Comparison of ENCODE assay signal across 1 cellular context in the genomic region with DNA sequence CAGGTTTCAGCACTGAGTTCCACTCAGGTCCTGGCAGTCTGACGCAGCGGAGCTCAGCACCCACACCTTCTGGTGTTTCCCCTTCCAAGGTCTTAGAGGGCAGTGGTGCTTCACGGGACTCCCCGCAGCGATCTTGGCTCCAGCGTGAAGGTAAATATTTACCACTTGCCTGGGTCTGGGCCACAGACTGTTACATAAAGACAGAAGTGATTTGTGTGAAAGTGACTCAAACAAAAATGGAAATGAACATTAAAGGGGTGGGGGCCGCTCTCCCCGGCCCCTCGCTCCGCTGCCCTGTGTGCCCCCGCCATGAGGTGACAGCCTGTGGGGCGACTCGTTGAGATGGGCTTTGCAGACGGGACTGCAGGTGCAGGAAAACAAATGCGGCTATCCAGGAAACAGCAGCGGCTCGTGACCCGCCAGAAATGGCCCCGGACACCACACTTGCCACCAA.
TF ChIP-seq lines count a peak whose summit lies in the region.

No MANE protein-coding gene starts in this region.

TF ChIP-seq in H1, 55 proteins besides CTCF, POLR2A, EP300 and RAD21 (continued from another document):
- no peak for TF ChIP-seq POU5F1 (IDR thresholded peaks at IDR 0.05; ENCODE audit: low read depth, low read length)
- no peak for TF ChIP-seq SUZ12 (IDR thresholded peaks at IDR 0.05; ENCODE audit: low read length)
- no peak for TF ChIP-seq EZH2 (IDR thresholded peaks at IDR 0.05; ENCODE audit: low read depth, low read length, severe bottlenecking)
- TF ChIP-seq POLR2AphosphoS5 (IDR thresholded peaks at IDR 0.05; ENCODE audit: low read depth, low read length): no peak
- TF ChIP-seq KDM4A (IDR thresholded peaks at IDR 0.05; ENCODE audit: low read depth, low read length, severe bottlenecking): no peak
- TF ChIP-seq CEBPB (IDR thresholded peaks at IDR 0.05; ENCODE audit: low read depth, low read length): no peak
- TF ChIP-seq, protein P1, sequence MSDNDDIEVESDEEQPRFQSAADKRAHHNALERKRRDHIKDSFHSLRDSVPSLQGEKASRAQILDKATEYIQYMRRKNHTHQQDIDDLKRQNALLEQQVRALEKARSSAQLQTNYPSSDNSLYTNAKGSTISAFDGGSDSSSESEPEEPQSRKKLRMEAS (IDR thresholded peaks at IDR 0.05): no peak
